29 cellular contexts compared by ENCODE assay signal in genomic region chr10:7957591-7957990, GRCh38.
"Had no signal": no experiment of that assay in that cellular context is flagged by ENCODE, and none has a peak within 500 bp of the region (broad histone marks: within the 10 kb centered on the region; RNA-seq: fewer than 3 reads in every experiment).

No MANE protein-coding gene starts in this region.

- H3K4me3 ChIP-seq: stomach, suprapubic skin, testis, thoracic aorta, thyroid gland, tibial artery, tibial nerve, transverse colon, upper lobe of left lung, upper lobe of right lung, uterus, vagina had no signal

- H3K27me3 ChIP-seq: stomach, suprapubic skin, testis, thyroid gland, tibial artery, tibial nerve, transverse colon, upper lobe of left lung, upper lobe of right lung, uterus, vagina had no signal

- H3K27ac Mint-ChIP-seq: stimulated activated effector memory CD8-positive, alpha-beta T cell treated with anti-CD3 and anti-CD28 coated beads, Interleukin-12 subunit alpha, Interleukin-12 subunit beta, amount 100 ng/mL, for 72 hours; stimulated activated naive B cell treated with anti-CD40 and anti-IgM and Interleukin-4, amounts not matched to agents 10 μg/mL and 1 μg/mL and 100 μg/mL, for 72 hours; stimulated activated naive CD8-positive, alpha-beta T cell treated with anti-CD3 and anti-CD28 coated beads, Interleukin-15, amount 100 ng/mL, for 72 hours; stimulated activated naive CD8-positive, alpha-beta T cell treated with anti-CD3 and anti-CD28 coated beads, Interleukin-15, Interleukin-2, amounts not matched to agents 100 ng/mL and 50 ng/mL, for 24 hours; type B pancreatic cell had no signal

- H3K9me3 Mint-ChIP-seq: stimulated activated effector memory CD8-positive, alpha-beta T cell treated with anti-CD3 and anti-CD28 coated beads, Interleukin-12 subunit alpha, Interleukin-12 subunit beta, amount 100 ng/mL, for 72 hours; stimulated activated memory B cell treated with anti-CD40 and anti-IgM and Interleukin-4, amounts not matched to agents 10 μg/mL and 1 μg/mL and 100 μg/mL, for 72 hours; stimulated activated naive CD8-positive, alpha-beta T cell treated with anti-CD3 and anti-CD28 coated beads, Interleukin-15, Interleukin-2, amounts not matched to agents 100 ng/mL and 50 ng/mL, for 24 hours; type B pancreatic cell had no signal

- H3K36me3 ChIP-seq: stomach, suprapubic skin, thoracic aorta, thyroid gland, tibial artery, tibial nerve, transverse colon, upper lobe of left lung, upper lobe of right lung, uterus, vagina had no signal

- H3K27ac ChIP-seq: stomach, suprapubic skin, testis, thoracic aorta, thyroid gland, tibial artery, tibial nerve, transverse colon, upper lobe of left lung, upper lobe of right lung, uterus, vagina had no signal

- H3K4me3 Mint-ChIP-seq: stimulated activated effector memory CD8-positive, alpha-beta T cell treated with anti-CD3 and anti-CD28 coated beads, Interleukin-12 subunit alpha, Interleukin-12 subunit beta, amount 100 ng/mL, for 72 hours; stimulated activated memory B cell treated with anti-CD40 and anti-IgM and Interleukin-4, amounts not matched to agents 10 μg/mL and 1 μg/mL and 100 μg/mL, for 72 hours; stimulated activated naive B cell treated with anti-CD40 and anti-IgM and Interleukin-4, amounts not matched to agents 10 μg/mL and 1 μg/mL and 100 μg/mL, for 72 hours; stimulated activated naive CD8-positive, alpha-beta T cell treated with anti-CD3 and anti-CD28 coated beads, Interleukin-15, amount 100 ng/mL, for 72 hours; stimulated activated naive CD8-positive, alpha-beta T cell treated with anti-CD3 and anti-CD28 coated beads, Interleukin-15, Interleukin-2, amounts not matched to agents 100 ng/mL and 50 ng/mL, for 24 hours; type B pancreatic cell had no signal

- FAIRE-seq: urothelium cell line had no signal

- H3K4me1 ChIP-seq: testis, upper lobe of right lung had no signal

- DNase-seq: stimulated activated CD4-positive, alpha-beta T cell treated with anti-CD3 and anti-CD28 coated beads, Interleukin-2, amount 100 ng/mL, for 48 hours; stimulated activated CD4-positive, alpha-beta T cell treated with anti-CD3 and anti-CD28 coated beads, Interleukin-4, amount 100 ng/mL, for 1 hour; stimulated activated CD4-positive, alpha-beta T cell treated with anti-CD3 and anti-CD28 coated beads, Interleukin-4, amount 100 ng/mL, for 24 hours; stimulated activated CD4-positive, alpha-beta T cell treated with anti-CD3 and anti-CD28 coated beads, Interleukin-4, amount 100 ng/mL, for 4 hours; stimulated activated CD8-positive, alpha-beta memory T cell treated with anti-CD3 and anti-CD28 coated beads, Interleukin-4, amount 100 ng/mL, for 48 hours; stimulated activated naive B cell treated with anti-CD40 and anti-IgM and Interleukin-4, amounts not matched to agents 10 μg/mL and 1 μg/mL and 100 μg/mL, for 72 hours; stimulated activated naive CD4-positive, alpha-beta T cell; stimulated activated naive CD4-positive, alpha-beta T cell treated with Interleukin-2 at 50 U/mL for 16 hours; stimulated activated naive CD8-positive, alpha-beta T cell treated with anti-CD3 and anti-CD28 coated beads, Interleukin-15, amount 100 ng/mL, for 72 hours; stimulated activated naive CD8-positive, alpha-beta T cell treated with anti-CD3 and anti-CD28 coated beads, Interleukin-15, Interleukin-2, amounts not matched to agents 100 U/mL and 50 U/mL, for 24 hours; stomach; substantia nigra; testis; thyroid gland; tibial artery; transverse colon; trophoblast cell; upper lobe of left lung; upper lobe of right lung; uterus had no signal

- H3K27me3 Mint-ChIP-seq: stimulated activated memory B cell treated with anti-CD40 and anti-IgM and Interleukin-4, amounts not matched to agents 10 μg/mL and 1 μg/mL and 100 μg/mL, for 72 hours; stimulated activated naive B cell treated with anti-CD40 and anti-IgM and Interleukin-4, amounts not matched to agents 10 μg/mL and 1 μg/mL and 100 μg/mL, for 72 hours; stimulated activated naive CD8-positive, alpha-beta T cell treated with anti-CD3 and anti-CD28 coated beads, Interleukin-15, amount 100 ng/mL, for 72 hours; stimulated activated naive CD8-positive, alpha-beta T cell treated with anti-CD3 and anti-CD28 coated beads, Interleukin-15, Interleukin-2, amounts not matched to agents 100 ng/mL and 50 ng/mL, for 24 hours; type B pancreatic cell had no signal

- H3K9me3 ChIP-seq: stomach, suprapubic skin, testis, thoracic aorta, thyroid gland, tibial artery, tibial nerve, transverse colon, upper lobe of left lung, upper lobe of right lung, uterus, vagina had no signal

- H3K36me3 Mint-ChIP-seq: stimulated activated effector memory CD8-positive, alpha-beta T cell treated with anti-CD3 and anti-CD28 coated beads, Interleukin-12 subunit alpha, Interleukin-12 subunit beta, amount 100 ng/mL, for 72 hours; type B pancreatic cell had no signal
